13 cellular contexts compared by ENCODE assay signal in genomic region chr1:54808443-54809207, GRCh38. TPM values are rescaled to one million over a fixed set of nuclear protein-coding genes. Genes with fewer than 3 reads are reported as not detected.
DNase-seq lines count a peak whose midpoint lies in the region; ATAC-seq and TF ChIP-seq lines count a peak whose summit lies in the region.
"Had no signal": no experiment of that assay in that cellular context is flagged by ENCODE, and none has a peak within 500 bp of the region (broad histone marks: within the 10 kb centered on the region; RNA-seq: fewer than 3 reads in every experiment).

No MANE protein-coding gene starts in this region.

- H3K79me1 ChIP-seq in H9 (ENCODE audit: insufficient read depth, low read depth, low read length, poor library complexity, severe bottlenecking) = no peaks in the 10 kb centered on the region

- H3K23ac ChIP-seq in H9 (ENCODE audit: insufficient read length, low read depth, low read length) = no peak overlapping the region

- no peak overlapping the region for H3T11ph ChIP-seq in H9 (ENCODE audit: low read length)

- no peak overlapping the region for H2BK15ac ChIP-seq in H9 (ENCODE audit: low read depth, low read length)

- H3K23me2 ChIP-seq in H9 (ENCODE audit: insufficient read length, low read depth, low read length, poor library complexity, severe bottlenecking) = no peaks in the 10 kb centered on the region

- no peaks in the 10 kb centered on the region for H3K36me3 ChIP-seq in BE2C
- H3K36me3 ChIP-seq in right lobe of liver = no peaks in the 10 kb centered on the region
- no peaks in the 10 kb centered on the region for H3K36me3 ChIP-seq in SJCRH30
- H3K36me3 ChIP-seq: SJSA1 had no signal

- no peak overlapping the region for H3K56ac ChIP-seq in H9 (ENCODE audit: insufficient read length, low read depth, low read length)

- no peak for TF ChIP-seq POLR2A in right lobe of liver (IDR thresholded peaks at IDR 0.05)

- H3K4me1 Mint-ChIP-seq in H9 = peaks cover 26 to 27% of the 10 kb centered on the region in 2 experiments

- ATAC-seq in right lobe of liver = peak in 2 of 4 donors; percentile 10 to 41

- peak overlapping the region in 1 of 2 experiments; percentile 6; a peak in 1 of 5 replicates for H3K4me3 Mint-ChIP-seq in H9
- H3K4me3 Mint-ChIP-seq: activated naive CD8-positive, alpha-beta T cell had no signal

- no peak overlapping the region for H3K27ac ChIP-seq in H9 (ENCODE audit: insufficient read length, low read depth, low read length)
- H3K27ac ChIP-seq in right lobe of liver = no peak overlapping the region
- H3K27ac ChIP-seq in SJCRH30 = no peak overlapping the region
- H3K27ac ChIP-seq: SJSA1 had no signal

- no peaks in the 10 kb centered on the region for H3K9me3 Mint-ChIP-seq in H9

- H3K4me1 ChIP-seq in BE2C (no peaks in the 10 kb centered on the region), H9 (ENCODE audit: insufficient read depth, low read length) (peaks cover 3% of the 10 kb centered on the region; the same call in 1 of the 2 replicates), right lobe of liver (peaks cover 0 to 41% (median 14%) of the 10 kb centered on the region in 4 donors), SJCRH30 (no peaks in the 10 kb centered on the region)

- intact Hi-C loops in right lobe of liver (cut with DNase I) = loop anchor here in 1 of 2 donors (10.0 kb wide), 1 partner anchor 314 kb away; no protein-coding TSS in a partner anchor

- no peaks in the 10 kb centered on the region for H3K36me3 Mint-ChIP-seq in H9 (ENCODE audit: insufficient read depth in 1 of 3, low read depth in 3 of 3)
- H3K36me3 Mint-ChIP-seq: activated naive CD8-positive, alpha-beta T cell had no signal

- H3K27me3 ChIP-seq in BE2C (no peaks in the 10 kb centered on the region), H9 (ENCODE audit: insufficient read depth, low read length) (no peaks in the 10 kb centered on the region), right lobe of liver (no peaks in the 10 kb centered on the region), SJCRH30 (0 out of 2 replicates have a peak, but pooled peaks cover 4% of the 10 kb centered on the region)
- H3K27me3 ChIP-seq: SJSA1 had no signal

- no peak overlapping the region for H2BK120ac ChIP-seq in H9 (ENCODE audit: low read depth, low read length, poor library complexity, severe bottlenecking)

- DNase-seq in BE2C (no peak), H9 (peak; percentile 60), cardiac fibroblast (ENCODE audit: low read depth in 2 of 2) (no peak), right lobe of liver (peak; percentile 50 to 76 (median 72)), hypothalamus (lab: John Stamatoyannopoulos, UW) (no peak), SJCRH30 (no peak)
- DNase-seq in stimulated activated naive CD4-positive, alpha-beta T cell treated with Interleukin-2 at 50 U/mL for 16 hours (lab: John Stamatoyannopoulos, UW) = no peak
- no peak for DNase-seq in central memory CD4-positive, alpha-beta T cell
- DNase-seq: activated CD4-positive, alpha-beta T cell treated with anti-CD3 and anti-CD28 coated beads for 1 hour; effector CD4-positive, alpha-beta T cell had no signal

- H2AK5ac ChIP-seq in H9 (ENCODE audit: insufficient read length, low read length) = no peak overlapping the region

- H2BK12ac ChIP-seq in H9 (ENCODE audit: insufficient read length, low read depth, low read length) = no peak overlapping the region

- H3K27ac Mint-ChIP-seq in H9 = peak overlapping the region in 1 of 3 experiments; percentile 42; a peak in 1 of 7 replicates
- H3K27ac Mint-ChIP-seq: activated naive CD8-positive, alpha-beta T cell had no signal

- H3K9me3 ChIP-seq in BE2C (no peaks in the 10 kb centered on the region), H9 (ENCODE audit: control insufficient read depth, low read depth, low read length) (no peaks in the 10 kb centered on the region), right lobe of liver (no peaks in the 10 kb centered on the region), SJCRH30 (replicated peaks) (no peaks in the 10 kb centered on the region)
- H3K9me3 ChIP-seq: SJSA1 had no signal

- WGBS in H9 (ENCODE audit: extremely low coverage, insufficient read length, low lambda C conversion rate) = no CpG with 5 or more reads among the region's 12 CpGs
- 59% methylated on average over 6 of the region's 12 CpGs for WGBS in right lobe of liver (ENCODE audit: insufficient coverage, low coverage, low lambda C conversion rate, missing lambda C conversion rate)

- peak; percentile 43; the same call in 1 of the 2 replicates for TF ChIP-seq CTCF in BE2C (IDR thresholded peaks at IDR 0.05; ENCODE audit: low read depth, low read length)
- peak; percentile 34 for TF ChIP-seq CTCF in H9 (conservative IDR thresholded peaks at IDR 0.05)
- TF ChIP-seq CTCF in cardiac fibroblast (IDR thresholded peaks at IDR 0.05; ENCODE audit: low read depth, low read length) = peak; percentile 19
- TF ChIP-seq CTCF in right lobe of liver (IDR thresholded peaks at IDR 0.05) = peak in 2 of 4 donors; percentile 14 to 27

- H3K18ac ChIP-seq in H9 (ENCODE audit: insufficient read length, low read depth, low read length) = no peak overlapping the region

- no peak overlapping the region for H4K8ac ChIP-seq in H9 (replicated peaks; ENCODE audit: insufficient read length, low read depth, low read length)

- peaks cover 20% of the 10 kb centered on the region for H3K27me3 Mint-ChIP-seq in H9 (ENCODE audit: low read depth)

- H2BK20ac ChIP-seq in H9 (ENCODE audit: low read depth, low read length, poor library complexity, severe bottlenecking) = no peak overlapping the region

- no peak overlapping the region for H4K5ac ChIP-seq in H9 (ENCODE audit: insufficient read length, low read depth, low read length)

- H3K4ac ChIP-seq in H9 (ENCODE audit: low read depth, low read length) = no peak overlapping the region

- H4K91ac ChIP-seq in H9 (ENCODE audit: insufficient read length, low read depth, low read length) = no peak overlapping the region

- no peak overlapping the region for H2BK5ac ChIP-seq in H9 (ENCODE audit: insufficient read length, low read length)

- H3K4me3 ChIP-seq in BE2C (ENCODE audit: low read depth, low read length) (no peak overlapping the region), cardiac fibroblast (replicated peaks in 1 of 2; ENCODE audit: low read depth in 2 of 2, low read length in 2 of 2) (no peak overlapping the region), right lobe of liver (no peak overlapping the region), SJCRH30 (no peak overlapping the region)
- H3K4me3 ChIP-seq: SJSA1, skin epidermis had no signal

- H3K79me2 ChIP-seq in H9 (ENCODE audit: insufficient read depth, low read length) = no peaks in the 10 kb centered on the region

- no peak overlapping the region for H3K4me2 ChIP-seq in H9 (ENCODE audit: insufficient read depth, insufficient read length, low read length)

- H4K20me1 ChIP-seq in H9 (ENCODE audit: control insufficient read depth, insufficient read depth, insufficient read length) = no peaks in the 10 kb centered on the region

- no peak overlapping the region for H3K9ac ChIP-seq in H9 (ENCODE audit: extremely low read depth, insufficient read length, low read length)

- no peak overlapping the region for H2AFZ ChIP-seq in H9 (ENCODE audit: low read length)

- no peak overlapping the region for H3K14ac ChIP-seq in H9 (ENCODE audit: insufficient read depth, low read length)

RNA-seq across cellular contexts. Expression of gene TTC22, which starts 7.5 kb away (rescaled TPM):
- polyA plus RNA-seq in BE2C (2012; ENCODE audit: insufficient read depth, insufficient read length, low read depth) = not detected
- total RNA-seq in H9 (2021) = 0.55 and 0.59 TPM in 2 replicates
- total RNA-seq in right lobe of liver = 1 to 10 TPM; 2.7 to 8.9 (median 4.7) TPM
- not detected in 2 replicates for total RNA-seq in SJCRH30 (2014; rRNA removed; shearing (Covaris generic))
- total RNA-seq: SJSA1 had no signal

RNA-seq across cellular contexts. Expression of gene PARS2, which starts 44.3 kb away (rescaled TPM):
- polyA plus RNA-seq in BE2C (2012; ENCODE audit: insufficient read depth, insufficient read length, low read depth) = 17.2 TPM
- 10.2 and 10.6 TPM in 2 replicates for total RNA-seq in H9 (2021)
- 1 to 10 TPM; 3.2 to 5.4 (median 4.0) TPM for total RNA-seq in right lobe of liver
- 9.8 and 11.8 TPM in 2 replicates for total RNA-seq in SJCRH30 (2014; rRNA removed; shearing (Covaris generic))

Comparison
In these comparisons a context has a peak if more than half of its experiments do, and no peak if none do; other contexts are left out.
1. DNase-seq: peak in H9 (single experiment) and right lobe of liver (3 of 3); none in BE2C (single experiment), cardiac fibroblast (0 of 2), hypothalamus (0 of 51), stimulated activated naive CD4-positive, alpha-beta T cell treated with Interleukin-2 at 50 U/mL for 16 hours (single experiment), SJCRH30 (0 of 2) and central memory CD4-positive, alpha-beta T cell (single experiment).